1 cellular context compared by ENCODE assay signal in the genomic region with DNA sequence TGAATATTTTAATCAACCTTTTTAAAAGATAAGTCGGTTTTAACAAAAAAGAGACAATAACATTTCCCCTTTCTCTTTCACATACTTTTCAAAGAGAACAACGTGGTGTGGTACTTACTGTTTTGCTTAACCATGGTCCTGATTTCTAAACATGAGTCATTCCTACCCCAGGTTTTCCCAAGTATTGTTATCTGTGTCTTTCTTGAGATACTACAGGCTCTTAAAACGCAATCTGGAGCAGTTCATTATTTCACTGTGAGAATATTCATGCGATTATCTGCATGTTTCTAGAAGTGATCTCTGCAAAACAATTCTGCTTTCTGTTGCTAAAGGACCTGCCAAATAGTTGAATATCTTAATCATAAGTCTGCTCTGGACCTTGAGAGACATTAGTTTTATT.
TF ChIP-seq lines count a peak whose summit lies in the region.

No MANE protein-coding gene starts in this region.

TF ChIP-seq in SK-N-SH, 30 proteins besides CTCF, POLR2A, EP300 and RAD21 (continued from another document):
- TF ChIP-seq, protein P1, sequence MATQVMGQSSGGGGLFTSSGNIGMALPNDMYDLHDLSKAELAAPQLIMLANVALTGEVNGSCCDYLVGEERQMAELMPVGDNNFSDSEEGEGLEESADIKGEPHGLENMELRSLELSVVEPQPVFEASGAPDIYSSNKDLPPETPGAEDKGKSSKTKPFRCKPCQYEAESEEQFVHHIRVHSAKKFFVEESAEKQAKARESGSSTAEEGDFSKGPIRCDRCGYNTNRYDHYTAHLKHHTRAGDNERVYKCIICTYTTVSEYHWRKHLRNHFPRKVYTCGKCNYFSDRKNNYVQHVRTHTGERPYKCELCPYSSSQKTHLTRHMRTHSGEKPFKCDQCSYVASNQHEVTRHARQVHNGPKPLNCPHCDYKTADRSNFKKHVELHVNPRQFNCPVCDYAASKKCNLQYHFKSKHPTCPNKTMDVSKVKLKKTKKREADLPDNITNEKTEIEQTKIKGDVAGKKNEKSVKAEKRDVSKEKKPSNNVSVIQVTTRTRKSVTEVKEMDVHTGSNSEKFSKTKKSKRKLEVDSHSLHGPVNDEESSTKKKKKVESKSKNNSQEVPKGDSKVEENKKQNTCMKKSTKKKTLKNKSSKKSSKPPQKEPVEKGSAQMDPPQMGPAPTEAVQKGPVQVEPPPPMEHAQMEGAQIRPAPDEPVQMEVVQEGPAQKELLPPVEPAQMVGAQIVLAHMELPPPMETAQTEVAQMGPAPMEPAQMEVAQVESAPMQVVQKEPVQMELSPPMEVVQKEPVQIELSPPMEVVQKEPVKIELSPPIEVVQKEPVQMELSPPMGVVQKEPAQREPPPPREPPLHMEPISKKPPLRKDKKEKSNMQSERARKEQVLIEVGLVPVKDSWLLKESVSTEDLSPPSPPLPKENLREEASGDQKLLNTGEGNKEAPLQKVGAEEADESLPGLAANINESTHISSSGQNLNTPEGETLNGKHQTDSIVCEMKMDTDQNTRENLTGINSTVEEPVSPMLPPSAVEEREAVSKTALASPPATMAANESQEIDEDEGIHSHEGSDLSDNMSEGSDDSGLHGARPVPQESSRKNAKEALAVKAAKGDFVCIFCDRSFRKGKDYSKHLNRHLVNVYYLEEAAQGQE (IDR thresholded peaks at IDR 0.05; ENCODE audit: low read depth, low read length), result no peak
- no peak for TF ChIP-seq ELF1 (IDR thresholded peaks at IDR 0.05)
- TF ChIP-seq POLR2AphosphoS5 (IDR thresholded peaks at IDR 0.05; ENCODE audit: low read depth, low read length), result no peak
- no peak for TF ChIP-seq SIN3A (IDR thresholded peaks at IDR 0.05; ENCODE audit: borderline replicate concordance, low read depth, low read length)
- TF ChIP-seq, protein P2, sequence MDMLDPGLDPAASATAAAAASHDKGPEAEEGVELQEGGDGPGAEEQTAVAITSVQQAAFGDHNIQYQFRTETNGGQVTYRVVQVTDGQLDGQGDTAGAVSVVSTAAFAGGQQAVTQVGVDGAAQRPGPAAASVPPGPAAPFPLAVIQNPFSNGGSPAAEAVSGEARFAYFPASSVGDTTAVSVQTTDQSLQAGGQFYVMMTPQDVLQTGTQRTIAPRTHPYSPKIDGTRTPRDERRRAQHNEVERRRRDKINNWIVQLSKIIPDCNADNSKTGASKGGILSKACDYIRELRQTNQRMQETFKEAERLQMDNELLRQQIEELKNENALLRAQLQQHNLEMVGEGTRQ (IDR thresholded peaks at IDR 0.05; ENCODE audit: borderline replicate concordance, low read depth, low read length), result no peak
- TF ChIP-seq IRF3 (IDR thresholded peaks at IDR 0.05; ENCODE audit: low read depth, low read length), result no peak
TF ChIP-seq in SK-N-SH: peak in this region for 0.
